ENCODE assay signal across 8 cellular contexts in the genomic region with DNA sequence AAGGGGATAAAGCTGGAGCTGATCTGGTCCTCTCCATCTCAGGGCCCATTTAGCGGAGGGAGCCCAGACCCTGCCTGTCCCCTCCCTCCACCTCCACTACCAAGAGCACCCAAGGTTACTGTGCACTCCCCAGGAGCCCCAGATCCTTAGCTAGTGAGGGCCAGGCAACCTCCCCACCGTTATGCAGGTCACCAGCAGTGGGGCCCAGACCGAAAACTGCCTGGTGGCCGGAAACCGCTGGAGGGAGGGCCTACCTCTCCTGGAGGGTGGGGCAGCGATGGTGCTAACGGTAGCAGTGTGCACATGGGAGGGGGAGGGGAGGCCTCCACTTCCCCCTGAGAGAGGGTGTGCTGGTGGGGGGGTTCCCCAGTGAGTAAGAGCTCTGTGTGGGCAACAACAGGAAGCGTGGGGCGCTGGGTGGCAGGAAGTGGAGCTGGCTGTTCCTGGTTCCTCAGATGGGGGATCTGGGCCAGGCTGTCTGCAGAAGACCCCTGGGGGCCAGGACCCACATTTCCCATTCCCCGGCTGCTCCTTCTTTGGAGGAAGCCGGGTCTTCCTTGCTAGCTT. TPM values are rescaled to one million over a fixed set of nuclear protein-coding genes. Genes with fewer than 3 reads are reported as not detected.
A peak's percentile ranks its signal among the peaks of the same experiment; 100 is the strongest.
DNase-seq lines count a peak whose midpoint lies in the region; ATAC-seq, FAIRE-seq and TF ChIP-seq lines count a peak whose summit lies in the region.

No MANE protein-coding gene starts in this region.

- DNase-seq in GM12865 (ENCODE audit: low read depth), result peak; percentile 98
- DNase-seq in RPMI8226, result peak; percentile 96
- peak; percentile 98 for DNase-seq in activated gamma-delta T cell treated with Interleukin-2 at 50 U/mL for 16 hours
- DNase-seq in kidney, result peak; percentile 93
- peak; percentile 90 for DNase-seq in stimulated activated CD8-positive, alpha-beta memory T cell treated with anti-CD3 and anti-CD28 coated beads, Interleukin-12 subunit alpha, Interleukin-12 subunit beta, amount 100 ng/mL, for 1 hour (ENCODE audit: low read depth)
- DNase-seq in NCI-H226, result no peak
- no peak for DNase-seq in NCI-H2171 treated with DMSO at 0.1 percent for 48 hours (lab: John Stamatoyannopoulos, UW)

- intact Hi-C loops in kidney (cut with DNase I), result loop anchor here (10.0 kb wide), 1 partner anchor 159 kb away; no protein-coding TSS in a partner anchor

- no peak for FAIRE-seq in kidney (lab: Jason Lieb, UNC)

- H3K9me3 ChIP-seq in kidney (ENCODE audit: control insufficient read depth in 1 of 2, low read length in 2 of 2), result no peaks in the 10 kb centered on the region

- no peaks in the 10 kb centered on the region for H3K36me3 ChIP-seq in kidney (ENCODE audit: control insufficient read depth in 1 of 2, insufficient read depth in 2 of 2, low read length in 2 of 2)

- peaks cover 0 to 2% of the 10 kb centered on the region in 2 donors for H3K4me1 ChIP-seq in kidney (ENCODE audit: control insufficient read depth in 1 of 2, insufficient read depth in 1 of 2, low read depth in 1 of 2, low read length in 2 of 2)

- no peak overlapping the region for H3K27ac ChIP-seq in kidney (ENCODE audit: low read depth in 2 of 2, low read length in 2 of 2)

- peak; percentile 42 for ATAC-seq in HG02852 (IDR thresholded peaks at IDR 0.05; ENCODE audit: unreplicated experiment)

- TF ChIP-seq CTCF in GM12865 (IDR thresholded peaks at IDR 0.05; ENCODE audit: insufficient read depth, low read depth, low read length, missing control alignments), result no peak
- TF ChIP-seq CTCF in kidney (IDR thresholded peaks at IDR 0.05; ENCODE audit: borderline replicate concordance, extremely low read depth, insufficient read depth), result no peak

- H3K9ac ChIP-seq in kidney (ENCODE audit: low read length in 2 of 2), result no peak overlapping the region

- H3K4me3 ChIP-seq in GM12865 (ENCODE audit: low read depth, low read length), result peak overlapping the region; percentile 96
- H3K4me3 ChIP-seq in kidney (ENCODE audit: low read length in 2 of 2), result no peak overlapping the region

RNA-seq across cellular contexts. Expression of gene FMNL1, which starts 4.4 kb away (rescaled TPM):
- 32.9 TPM for total RNA-seq in kidney
- 2.3 TPM for polyA plus RNA-seq in kidney (ENCODE audit: insufficient read depth, low read depth, low replicate concordance)

RNA-seq across cellular contexts. Expression of gene SPATA32, which starts 35.8 kb away (rescaled TPM):
- total RNA-seq in kidney, result not detected
- not detected for polyA plus RNA-seq in kidney (ENCODE audit: insufficient read depth, low read depth, low replicate concordance)

Comparison
In these comparisons a context has a peak if more than half of its experiments do, and no peak if none do; other contexts are left out.
1. DNase-seq: peak in GM12865 (single experiment), RPMI8226 (single experiment), activated gamma-delta T cell treated with Interleukin-2 at 50 U/mL for 16 hours (single experiment), kidney (single experiment) and stimulated activated CD8-positive, alpha-beta memory T cell treated with anti-CD3 and anti-CD28 coated beads, Interleukin-12 subunit alpha, Interleukin-12 subunit beta, amount 100 ng/mL, for 1 hour (single experiment); none in NCI-H226 (single experiment) and NCI-H2171 treated with DMSO at 0.1 percent for 48 hours (single experiment).